ENCODE assay signal across 13 cellular contexts in the genomic region with DNA sequence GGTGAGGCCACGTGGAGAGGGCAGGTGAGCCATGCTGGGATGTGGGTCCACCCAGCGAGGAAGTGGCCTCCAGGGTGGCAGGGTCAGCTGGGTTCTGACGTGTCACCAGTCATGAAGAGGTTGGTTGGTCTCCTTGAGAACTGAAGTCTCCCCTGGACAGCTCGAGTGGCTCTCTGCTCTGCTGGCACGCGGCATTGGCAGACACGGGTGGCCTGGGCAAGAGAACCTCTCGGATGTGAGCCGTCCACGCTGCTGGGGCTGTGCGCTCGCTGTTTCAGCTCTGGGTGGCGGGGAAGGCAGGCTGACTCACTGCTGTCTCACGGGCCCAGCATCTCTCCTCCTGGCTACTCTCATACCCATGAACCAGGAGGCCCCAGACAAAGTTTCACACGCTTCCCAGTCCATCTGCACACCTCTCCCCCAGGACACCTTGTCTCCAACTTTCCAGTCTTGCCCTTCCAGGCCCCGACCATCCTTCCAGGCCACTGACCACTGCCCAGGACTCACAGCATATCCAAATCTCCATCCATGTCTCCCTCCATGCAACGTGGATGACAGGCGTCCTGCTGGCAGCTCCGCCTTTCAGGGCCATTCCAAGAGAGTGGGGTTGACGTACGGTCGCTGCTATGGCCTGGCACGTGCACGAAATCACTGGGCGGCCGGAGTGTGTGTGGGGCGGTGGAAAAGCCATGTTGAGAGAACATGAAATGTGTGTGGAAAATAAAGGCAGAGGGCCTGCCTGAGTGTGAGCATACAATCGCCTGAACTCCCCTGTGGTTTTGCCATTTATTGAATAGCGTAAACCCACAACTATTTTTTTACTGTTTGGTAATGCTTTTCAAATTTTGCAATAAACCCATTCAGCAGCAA.
DNase-seq lines count a peak whose midpoint lies in the region; ATAC-seq and TF ChIP-seq lines count a peak whose summit lies in the region.
"Had no signal": no experiment of that assay in that cellular context is flagged by ENCODE, and none has a peak within 500 bp of the region (broad histone marks: within the 10 kb centered on the region; RNA-seq: fewer than 3 reads in every experiment).

No MANE protein-coding gene starts in this region.

- ATAC-seq in GM18861 (IDR thresholded peaks at IDR 0.05; ENCODE audit: unreplicated experiment): no peak
- ATAC-seq in GM18867 (IDR thresholded peaks at IDR 0.05; ENCODE audit: unreplicated experiment): no peak

- DNase-seq in AG20443 (ENCODE audit: low spot score) (peak; percentile 88), M059J (ENCODE audit: low read depth) (peak; percentile 72), choroid plexus epithelial cell (ENCODE audit: low read depth) (peak; percentile 63), non-pigmented ciliary epithelial cell (ENCODE audit: low read depth) (peak; percentile 26), SIG-M5 treated with dmso at 0.1 percent for 504 hours (lab: John Stamatoyannopoulos, UW; ENCODE audit: unreplicated experiment) (no peak), CD1c-positive myeloid dendritic cell (ENCODE audit: extremely low spot score) (no peak)
- DNase-seq: activated CD4-positive, alpha-beta T cell treated with anti-CD3 and anti-CD28 coated beads, Interleukin-2, amount 10 ng/mL, durations not matched to agents 7 days and 5 days; CD4-positive, alpha-beta memory T cell; effector CD8-positive, alpha-beta T cell; kidney glomerular epithelial cell; T-helper 1 cell had no signal

- no peak overlapping the region for H3K4me3 ChIP-seq in choroid plexus epithelial cell (ENCODE audit: low read depth, low read length)

- no peak for TF ChIP-seq CTCF in choroid plexus epithelial cell (conservative IDR thresholded peaks at IDR 0.05; ENCODE audit: low read depth, low read length)

Comparison
In these comparisons a context has a peak if more than half of its experiments do, and no peak if none do; other contexts are left out.
1. DNase-seq: peak in AG20443 (single experiment), M059J (single experiment), choroid plexus epithelial cell (single experiment) and non-pigmented ciliary epithelial cell (single experiment); none in SIG-M5 treated with dmso at 0.1 percent for 504 hours (single experiment) and CD1c-positive myeloid dendritic cell (single experiment).